In the genomic region with DNA sequence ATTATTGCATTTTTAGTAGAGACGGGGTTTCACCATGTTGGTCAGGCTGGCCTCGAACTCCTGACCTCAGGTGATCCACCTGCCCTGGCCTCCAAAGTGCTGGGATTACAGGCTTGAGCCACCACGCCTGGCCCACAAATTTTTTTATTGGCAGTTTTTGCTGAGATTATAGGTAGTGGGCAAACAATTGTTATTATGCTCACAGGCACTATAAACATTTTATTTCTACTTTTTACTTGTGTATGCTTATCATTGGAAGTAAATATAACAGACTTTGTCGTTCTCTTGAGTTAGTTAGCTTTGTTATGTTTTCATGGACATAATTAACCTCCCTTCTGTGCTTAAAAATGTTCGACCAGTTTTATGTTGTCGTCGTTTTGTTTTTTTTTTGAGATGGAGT, we compare ENCODE assay signal across 21 cellular contexts.
"Had no signal": no experiment of that assay in that cellular context is flagged by ENCODE, and none has a peak within 500 bp of the region (broad histone marks: within the 10 kb centered on the region; RNA-seq: fewer than 3 reads in every experiment).

No MANE protein-coding gene starts in this region.

- H3K27me3 Mint-ChIP-seq: naive B cell; natural killer cell treated with Interleukin-12 subunit alpha and Interleukin-12 subunit beta and Interleukin-15 and Interleukin-18, amount 100 ng/mL, for 72 hours; stimulated activated naive CD8-positive, alpha-beta T cell treated with anti-CD3 and anti-CD28 coated beads, Interleukin-15, Interleukin-2, amounts not matched to agents 100 ng/mL and 50 ng/mL, for 24 hours had no signal

- H3K4me3 ChIP-seq: dorsolateral prefrontal cortex, lower lobe of right lung, mucosa of descending colon, neural progenitor cell, pancreas, smooth muscle cell, thoracic aorta, tibial nerve, upper lobe of left lung had no signal

- H3K36me3 Mint-ChIP-seq: natural killer cell treated with Interleukin-12 subunit alpha and Interleukin-12 subunit beta and Interleukin-15 and Interleukin-18, amount 100 ng/mL, for 72 hours had no signal

- H3K4me3 Mint-ChIP-seq: mesothelial cell of epicardium; natural killer cell treated with Interleukin-12 subunit alpha and Interleukin-12 subunit beta and Interleukin-15 and Interleukin-18, amount 100 ng/mL, for 72 hours; neural progenitor cell; stimulated activated naive CD8-positive, alpha-beta T cell treated with anti-CD3 and anti-CD28 coated beads, Interleukin-15, Interleukin-2, amounts not matched to agents 100 ng/mL and 50 ng/mL, for 24 hours had no signal

- DNase-seq: dorsolateral prefrontal cortex; effector CD4-positive, alpha-beta T cell; left ventricle myocardium superior; lower lobe of right lung; mucosa of descending colon; naive B cell; nucleus accumbens; pancreas; stimulated activated CD4-positive, alpha-beta T cell treated with anti-CD3 and anti-CD28 coated beads, Interleukin-12 subunit alpha, Interleukin-12 subunit beta, amount 100 ng/mL, for 4 hours; stimulated activated CD4-positive, alpha-beta T cell treated with anti-CD3 and anti-CD28 coated beads, Interleukin-1b, Interleukin-23, amount 100 ng/mL, for 48 hours; stimulated activated CD4-positive, alpha-beta T cell treated with anti-CD3 and anti-CD28 coated beads, Interleukin-4, amount 100 ng/mL, for 1 hour; stimulated activated CD8-positive, alpha-beta memory T cell treated with anti-CD3 and anti-CD28 coated beads, Interleukin-4, amount 100 ng/mL, for 48 hours; upper lobe of left lung had no signal

- H3K9me3 Mint-ChIP-seq: mesothelial cell of epicardium; naive B cell; natural killer cell treated with Interleukin-12 subunit alpha and Interleukin-12 subunit beta and Interleukin-15 and Interleukin-18, amount 100 ng/mL, for 72 hours; neural progenitor cell; stimulated activated naive CD8-positive, alpha-beta T cell treated with anti-CD3 and anti-CD28 coated beads, Interleukin-15, Interleukin-2, amounts not matched to agents 100 ng/mL and 50 ng/mL, for 24 hours had no signal

- H3K27ac ChIP-seq: dorsolateral prefrontal cortex, lower lobe of right lung, neural progenitor cell, thoracic aorta, tibial nerve, upper lobe of left lung had no signal

- H3K36me3 ChIP-seq: neural progenitor cell, pancreas, thoracic aorta had no signal

- ATAC-seq: lower lobe of right lung; mucosa of descending colon; natural killer cell treated with Interleukin-12 subunit alpha and Interleukin-12 subunit beta and Interleukin-15 and Interleukin-18, amount 100 ng/mL, for 72 hours; pancreas; sciatic nerve had no signal

- H3K4me1 ChIP-seq: neural progenitor cell had no signal

- H3K9me3 ChIP-seq: lower lobe of right lung, mucosa of descending colon, pancreas, thoracic aorta, tibial nerve, upper lobe of left lung had no signal

- H3K27ac Mint-ChIP-seq: mesothelial cell of epicardium, neural progenitor cell had no signal

- H3K27me3 ChIP-seq: dorsolateral prefrontal cortex, neural progenitor cell, pancreas, tibial nerve, upper lobe of left lung had no signal
